In the genomic region with DNA sequence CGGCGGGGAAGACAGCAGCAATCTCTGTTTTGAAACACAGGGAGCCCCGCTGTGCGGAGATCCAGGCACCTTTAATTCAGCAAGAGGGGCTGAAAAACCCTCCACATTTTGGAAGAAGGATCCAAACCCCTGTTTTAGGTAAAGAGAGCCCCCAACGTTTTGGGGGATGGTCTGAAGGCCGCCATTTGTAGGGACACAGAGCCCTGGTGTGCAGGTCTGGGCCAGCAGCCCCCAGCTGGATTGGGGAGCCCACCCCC, we compare ENCODE assay signal across 1 cellular context.
TF ChIP-seq lines count a peak whose summit lies in the region.

No MANE protein-coding gene starts in this region.

TF ChIP-seq in SK-N-SH treated with all-trans-retinoic acid at 6 μM for 48 hours, 23 proteins besides CTCF, POLR2A, EP300 and RAD21 (continued from another document):
- no peak for TF ChIP-seq TSHZ2 (CRISPR knock-in tag; IDR thresholded peaks at IDR 0.05)
- TF ChIP-seq, protein P1, sequence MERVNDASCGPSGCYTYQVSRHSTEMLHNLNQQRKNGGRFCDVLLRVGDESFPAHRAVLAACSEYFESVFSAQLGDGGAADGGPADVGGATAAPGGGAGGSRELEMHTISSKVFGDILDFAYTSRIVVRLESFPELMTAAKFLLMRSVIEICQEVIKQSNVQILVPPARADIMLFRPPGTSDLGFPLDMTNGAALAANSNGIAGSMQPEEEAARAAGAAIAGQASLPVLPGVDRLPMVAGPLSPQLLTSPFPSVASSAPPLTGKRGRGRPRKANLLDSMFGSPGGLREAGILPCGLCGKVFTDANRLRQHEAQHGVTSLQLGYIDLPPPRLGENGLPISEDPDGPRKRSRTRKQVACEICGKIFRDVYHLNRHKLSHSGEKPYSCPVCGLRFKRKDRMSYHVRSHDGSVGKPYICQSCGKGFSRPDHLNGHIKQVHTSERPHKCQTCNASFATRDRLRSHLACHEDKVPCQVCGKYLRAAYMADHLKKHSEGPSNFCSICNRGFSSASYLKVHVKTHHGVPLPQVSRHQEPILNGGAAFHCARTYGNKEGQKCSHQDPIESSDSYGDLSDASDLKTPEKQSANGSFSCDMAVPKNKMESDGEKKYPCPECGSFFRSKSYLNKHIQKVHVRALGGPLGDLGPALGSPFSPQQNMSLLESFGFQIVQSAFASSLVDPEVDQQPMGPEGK (CRISPR knock-in tag; IDR thresholded peaks at IDR 0.05; ENCODE audit: borderline replicate concordance), result no peak
- no peak for TF ChIP-seq OSR1 (CRISPR knock-in tag; IDR thresholded peaks at IDR 0.05)
- TF ChIP-seq, protein P2, sequence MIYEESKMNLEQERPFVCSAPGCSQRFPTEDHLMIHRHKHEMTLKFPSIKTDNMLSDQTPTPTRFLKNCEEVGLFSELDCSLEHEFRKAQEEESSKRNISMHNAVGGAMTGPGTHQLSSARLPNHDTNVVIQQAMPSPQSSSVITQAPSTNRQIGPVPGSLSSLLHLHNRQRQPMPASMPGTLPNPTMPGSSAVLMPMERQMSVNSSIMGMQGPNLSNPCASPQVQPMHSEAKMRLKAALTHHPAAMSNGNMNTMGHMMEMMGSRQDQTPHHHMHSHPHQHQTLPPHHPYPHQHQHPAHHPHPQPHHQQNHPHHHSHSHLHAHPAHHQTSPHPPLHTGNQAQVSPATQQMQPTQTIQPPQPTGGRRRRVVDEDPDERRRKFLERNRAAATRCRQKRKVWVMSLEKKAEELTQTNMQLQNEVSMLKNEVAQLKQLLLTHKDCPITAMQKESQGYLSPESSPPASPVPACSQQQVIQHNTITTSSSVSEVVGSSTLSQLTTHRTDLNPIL (CRISPR knock-in tag; IDR thresholded peaks at IDR 0.05; ENCODE audit: low read depth), result no peak
- no peak for TF ChIP-seq ZNF565 (CRISPR knock-in tag; conservative IDR thresholded peaks at IDR 0.05; ENCODE audit: low read depth)
- TF ChIP-seq ZFP3 (CRISPR knock-in tag; IDR thresholded peaks at IDR 0.05), result no peak
- TF ChIP-seq RARB (CRISPR knock-in tag; IDR thresholded peaks at IDR 0.05), result no peak
- TF ChIP-seq ISL1 (CRISPR knock-in tag; IDR thresholded peaks at IDR 0.05), result no peak
- TF ChIP-seq ZNF70 (CRISPR knock-in tag; IDR thresholded peaks at IDR 0.05), result no peak
- TF ChIP-seq ESRRG (CRISPR knock-in tag; IDR thresholded peaks at IDR 0.05), result no peak
- TF ChIP-seq, protein P3, sequence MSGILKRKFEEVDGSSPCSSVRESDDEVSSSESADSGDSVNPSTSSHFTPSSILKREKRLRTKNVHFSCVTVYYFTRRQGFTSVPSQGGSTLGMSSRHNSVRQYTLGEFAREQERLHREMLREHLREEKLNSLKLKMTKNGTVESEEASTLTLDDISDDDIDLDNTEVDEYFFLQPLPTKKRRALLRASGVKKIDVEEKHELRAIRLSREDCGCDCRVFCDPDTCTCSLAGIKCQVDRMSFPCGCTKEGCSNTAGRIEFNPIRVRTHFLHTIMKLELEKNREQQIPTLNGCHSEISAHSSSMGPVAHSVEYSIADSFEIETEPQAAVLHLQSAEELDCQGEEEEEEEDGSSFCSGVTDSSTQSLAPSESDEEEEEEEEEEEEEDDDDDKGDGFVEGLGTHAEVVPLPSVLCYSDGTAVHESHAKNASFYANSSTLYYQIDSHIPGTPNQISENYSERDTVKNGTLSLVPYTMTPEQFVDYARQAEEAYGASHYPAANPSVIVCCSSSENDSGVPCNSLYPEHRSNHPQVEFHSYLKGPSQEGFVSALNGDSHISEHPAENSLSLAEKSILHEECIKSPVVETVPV (CRISPR knock-in tag; IDR thresholded peaks at IDR 0.05), result no peak
- no peak for TF ChIP-seq ARNTL (CRISPR knock-in tag; IDR thresholded peaks at IDR 0.05; ENCODE audit: borderline replicate concordance, low read depth)
- TF ChIP-seq TOX (CRISPR knock-in tag; IDR thresholded peaks at IDR 0.05; ENCODE audit: borderline replicate concordance), result no peak
- TF ChIP-seq GLIS3 (CRISPR knock-in tag; IDR thresholded peaks at IDR 0.05), result no peak
- no peak for TF ChIP-seq CSDC2 (CRISPR knock-in tag; IDR thresholded peaks at IDR 0.05)
